ENCODE assay signal across 16 cellular contexts in the genomic region with DNA sequence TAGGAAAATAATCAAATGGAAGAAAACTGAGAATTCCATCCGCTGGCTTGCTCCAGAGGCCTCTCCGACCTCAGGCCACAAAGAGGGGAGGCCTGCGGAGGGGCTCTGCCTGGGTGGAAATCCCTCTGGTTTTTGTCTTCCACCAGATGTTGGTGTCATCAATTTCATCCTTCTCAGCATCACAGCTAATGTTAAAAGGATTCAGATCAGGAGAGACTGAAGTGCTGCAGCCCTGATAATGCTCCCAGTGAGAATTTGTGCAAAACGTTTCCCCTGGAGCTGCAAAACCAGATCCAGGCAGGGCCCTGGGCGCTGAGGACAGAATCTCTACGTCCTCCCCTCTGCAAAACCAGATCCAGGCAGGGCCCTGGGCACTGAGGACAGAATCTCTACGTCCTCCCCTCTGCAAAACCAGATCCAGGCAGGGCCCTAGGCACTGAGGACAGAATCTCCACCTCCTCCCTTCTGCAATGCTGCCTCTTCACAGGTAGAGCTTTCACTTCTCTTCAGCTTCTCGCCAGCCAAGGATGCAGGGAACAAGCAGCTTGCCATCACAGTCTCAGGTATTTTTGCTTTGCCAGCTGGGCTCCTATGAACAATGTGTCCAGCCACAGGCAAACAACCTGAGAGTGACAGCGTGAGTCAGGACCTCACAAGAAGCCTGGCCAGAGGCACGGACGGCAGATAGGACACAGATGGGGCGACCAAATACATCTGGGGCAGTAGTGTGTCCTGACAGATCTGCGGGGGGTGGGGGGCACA.
DNase-seq lines count a peak whose midpoint lies in the region; ATAC-seq and TF ChIP-seq lines count a peak whose summit lies in the region.
"Had no signal": no experiment of that assay in that cellular context is flagged by ENCODE, and none has a peak within 500 bp of the region (broad histone marks: within the 10 kb centered on the region; RNA-seq: fewer than 3 reads in every experiment).

No MANE protein-coding gene starts in this region.

- H3K4me1 ChIP-seq in SK-N-SH (ENCODE audit: control insufficient read depth in 1 of 2, insufficient read depth in 2 of 2, low read depth in 1 of 2, low read length in 1 of 2): peaks cover 0 to 58% of the 10 kb centered on the region in 2 experiments; a peak in 2 of 4 replicates
- H3K4me1 ChIP-seq in neuronal stem cell (ENCODE audit: control insufficient read depth in 2 of 2, insufficient read depth in 1 of 2, low read depth in 1 of 2, low read length in 2 of 2): no peaks in the 10 kb centered on the region

- H3K27ac ChIP-seq in SK-N-SH (ENCODE audit: low read depth in 2 of 2, low read length in 1 of 2): peak overlapping the region in 1 of 2 experiments; percentile 98; a peak in 2 of 4 replicates
- no peak overlapping the region for H3K27ac ChIP-seq in neuronal stem cell (replicated peaks; ENCODE audit: low read length)

- H3K4ac ChIP-seq in neuronal stem cell (ENCODE audit: low read length): no peak overlapping the region

- H3K4me2 ChIP-seq in SK-N-SH (no peak overlapping the region), neuronal stem cell (ENCODE audit: insufficient read depth, low read length, poor library complexity, severe bottlenecking) (no peak overlapping the region)
- H3K4me2 ChIP-seq: GM23338 had no signal

- H3K9me2 ChIP-seq in SK-N-SH: no peaks in the 10 kb centered on the region

- no peak overlapping the region for H3K18ac ChIP-seq in neuronal stem cell (ENCODE audit: low read length)

- no peak overlapping the region for H2BK15ac ChIP-seq in neuronal stem cell (ENCODE audit: low read length)

- H2AFZ ChIP-seq in SK-N-SH (ENCODE audit: low read depth) (no peak overlapping the region), neuronal stem cell (ENCODE audit: low read length) (peak overlapping the region; percentile 20)
- H2AFZ ChIP-seq: GM23338 had no signal

- ATAC-seq in SK-N-SH treated with all-trans-retinoic acid at 6 μM for 48 hours: no peak; the same call in 2 of the 3 replicates
- no peak for ATAC-seq in HG02884 (IDR thresholded peaks at IDR 0.05; ENCODE audit: unreplicated experiment)
- no peak for ATAC-seq in natural killer cell
- ATAC-seq: GM12878, GM23338 had no signal

- TF ChIP-seq EP300 in SK-N-SH (IDR thresholded peaks at IDR 0.05; ENCODE audit: borderline replicate concordance in 1 of 2, low read depth in 1 of 2, low read length in 1 of 2): peak in 1 of 2 experiments; percentile 68; a peak in 2 of 4 replicates

- no peaks in the 10 kb centered on the region for H3K4me1 Mint-ChIP-seq in natural killer cell
- H3K4me1 Mint-ChIP-seq: GM23338 had no signal

- H3K9me3 ChIP-seq in SK-N-SH: no peaks in the 10 kb centered on the region
- peaks cover 0 to 5% of the 10 kb centered on the region in 2 donors for H3K9me3 ChIP-seq in neuronal stem cell (replicated peaks in 1 of 2; ENCODE audit: control insufficient read depth in 2 of 2, insufficient read depth in 1 of 2, low read depth in 1 of 2, low read length in 2 of 2)

- no peak overlapping the region for H4K91ac ChIP-seq in neuronal stem cell (ENCODE audit: low read depth, low read length, poor library complexity)

- no peak overlapping the region for H2AK5ac ChIP-seq in neuronal stem cell (ENCODE audit: low read depth, low read length)

- H3K9ac ChIP-seq in SK-N-SH: no peak overlapping the region
- no peak overlapping the region for H3K9ac ChIP-seq in neuronal stem cell (ENCODE audit: low read depth, low read length, poor library complexity)

- no peak overlapping the region for H3K14ac ChIP-seq in neuronal stem cell (ENCODE audit: low read length)

- H3K27me3 ChIP-seq in SK-N-SH (ENCODE audit: insufficient read depth): no peaks in the 10 kb centered on the region
- H3K27me3 ChIP-seq in neuronal stem cell (ENCODE audit: control insufficient read depth in 3 of 3, insufficient read depth in 3 of 3, low read depth in 1 of 3, low read length in 3 of 3): no peaks in the 10 kb centered on the region

- DNase-seq in SK-N-SH: peak; percentile 86
- DNase-seq in RPMI8226: peak; percentile 14
- peak; percentile 48 for DNase-seq in islet precursor cell
- no peak for DNase-seq in neuronal stem cell (ENCODE audit: low spot score)
- no peak for DNase-seq in natural killer cell
- DNase-seq in superior temporal gyrus (ENCODE audit: extremely low spot score): no peak
- DNase-seq: 8988T; ACHN; Calu3; CD4-positive, alpha-beta T cell; DMS 273 treated with DMSO at 0.1 percent for 48 hours; H7 had no signal

- CTCF ChIA-PET in SK-N-SH (lab: Yijun Ruan, JAX): interaction anchor here (0.5 to 2.1 kb wide), 14 partner anchors 10 to 154 kb away, joined by 3 to 16 read pairs (median 3); no protein-coding TSS in a partner anchor

- H3F3A ChIP-seq in SK-N-SH (replicated peaks; ENCODE audit: insufficient read depth): no peaks in the 10 kb centered on the region

- H3K27me3 Mint-ChIP-seq in natural killer cell (ENCODE audit: low read depth in 2 of 2): peaks cover 15 to 23% of the 10 kb centered on the region in 2 donors
- H3K27me3 Mint-ChIP-seq: CD4-positive, alpha-beta T cell had no signal

- POLR2A ChIA-PET in SK-N-SH (lab: Yijun Ruan, JAX): interaction anchor here (0.6 kb wide), 1 partner anchor 338 kb away, joined by 4 read pairs; no protein-coding TSS in a partner anchor

- H3K4me3 Mint-ChIP-seq in natural killer cell: no peak overlapping the region
- H3K4me3 Mint-ChIP-seq: CD4-positive, alpha-beta T cell; GM23338 had no signal

- H3K23ac ChIP-seq in neuronal stem cell (ENCODE audit: low read depth, low read length, poor library complexity): no peak overlapping the region

- no peaks in the 10 kb centered on the region for H3K79me1 ChIP-seq in neuronal stem cell (ENCODE audit: low read depth, low read length)

- 25% methylated on average over 13 of the region's 13 CpGs for WGBS in SK-N-SH (ENCODE audit: low lambda C conversion rate)
- WGBS in neuronal stem cell (ENCODE audit: extremely low coverage in 2 of 2, insufficient read length in 2 of 2, insufficient replicate concordance in 1 of 2), 2 donors: no CpG with 5 or more reads among the region's 13 CpGs

- H4K20me1 ChIP-seq in SK-N-SH (ENCODE audit: insufficient read depth): no peaks in the 10 kb centered on the region

- H3K9me3 Mint-ChIP-seq in natural killer cell: no peaks in the 10 kb centered on the region
- H3K9me3 Mint-ChIP-seq: CD4-positive, alpha-beta T cell; GM23338 had no signal

- no peak; the same call in 1 of the 2 replicates for TF ChIP-seq RAD21 in SK-N-SH (IDR thresholded peaks at IDR 0.05; ENCODE audit: low read length)

- no peaks in the 10 kb centered on the region for H3K36me3 ChIP-seq in SK-N-SH (replicated peaks in 1 of 2; ENCODE audit: control insufficient read depth in 1 of 2, insufficient read depth in 2 of 2, low read length in 1 of 2)
- no peaks in the 10 kb centered on the region for H3K36me3 ChIP-seq in neuronal stem cell (replicated peaks in 1 of 2; ENCODE audit: control insufficient read depth in 2 of 2, insufficient read depth in 2 of 2, low read length in 2 of 2)

- H3K27ac Mint-ChIP-seq in natural killer cell: no peak overlapping the region
- H3K27ac Mint-ChIP-seq: CD4-positive, alpha-beta T cell; GM23338 had no signal

- intact Hi-C loops in natural killer cell (cut with micrococcal nuclease): no loop called here

- no peaks in the 10 kb centered on the region for H3K36me3 Mint-ChIP-seq in natural killer cell

- H2BK12ac ChIP-seq in neuronal stem cell (ENCODE audit: low read length): no peak overlapping the region

- H3K79me2 ChIP-seq in SK-N-SH (ENCODE audit: insufficient read depth): no peaks in the 10 kb centered on the region

- no peak overlapping the region for H4K8ac ChIP-seq in neuronal stem cell (ENCODE audit: low read depth, low read length)

- no peak overlapping the region for H2BK120ac ChIP-seq in neuronal stem cell (ENCODE audit: low read depth, low read length)

- no peak overlapping the region for H3K4me3 ChIP-seq in SK-N-SH (ENCODE audit: low read depth in 2 of 2, low read length in 1 of 2)
- H3K4me3 ChIP-seq in neuronal stem cell (ENCODE audit: low read length in 2 of 2): no peak overlapping the region
- H3K4me3 ChIP-seq: GM12878, GM23338 had no signal

- no peak for TF ChIP-seq CTCF in SK-N-SH (IDR thresholded peaks at IDR 0.05)
- TF ChIP-seq CTCF in natural killer cell (IDR thresholded peaks at IDR 0.05): no peak

- H2BK5ac ChIP-seq in neuronal stem cell (ENCODE audit: low read length): no peak overlapping the region

TF ChIP-seq in SK-N-SH, 30 proteins besides CTCF, POLR2A, EP300 and RAD21 (continues in another document):
- TF ChIP-seq EZH2phosphoT487 (IDR thresholded peaks at IDR 0.05; ENCODE audit: borderline replicate concordance, low read depth): no peak

TF ChIP-seq in SK-N-SH treated with all-trans-retinoic acid at 6 μM for 48 hours, 23 proteins besides CTCF, POLR2A, EP300 and RAD21 (continues in another document):
- no peak for TF ChIP-seq TCF4 (CRISPR knock-in tag; IDR thresholded peaks at IDR 0.05; ENCODE audit: borderline replicate concordance)
- no peak for TF ChIP-seq SNAI2 (CRISPR knock-in tag; IDR thresholded peaks at IDR 0.05)
- TF ChIP-seq, protein P1, sequence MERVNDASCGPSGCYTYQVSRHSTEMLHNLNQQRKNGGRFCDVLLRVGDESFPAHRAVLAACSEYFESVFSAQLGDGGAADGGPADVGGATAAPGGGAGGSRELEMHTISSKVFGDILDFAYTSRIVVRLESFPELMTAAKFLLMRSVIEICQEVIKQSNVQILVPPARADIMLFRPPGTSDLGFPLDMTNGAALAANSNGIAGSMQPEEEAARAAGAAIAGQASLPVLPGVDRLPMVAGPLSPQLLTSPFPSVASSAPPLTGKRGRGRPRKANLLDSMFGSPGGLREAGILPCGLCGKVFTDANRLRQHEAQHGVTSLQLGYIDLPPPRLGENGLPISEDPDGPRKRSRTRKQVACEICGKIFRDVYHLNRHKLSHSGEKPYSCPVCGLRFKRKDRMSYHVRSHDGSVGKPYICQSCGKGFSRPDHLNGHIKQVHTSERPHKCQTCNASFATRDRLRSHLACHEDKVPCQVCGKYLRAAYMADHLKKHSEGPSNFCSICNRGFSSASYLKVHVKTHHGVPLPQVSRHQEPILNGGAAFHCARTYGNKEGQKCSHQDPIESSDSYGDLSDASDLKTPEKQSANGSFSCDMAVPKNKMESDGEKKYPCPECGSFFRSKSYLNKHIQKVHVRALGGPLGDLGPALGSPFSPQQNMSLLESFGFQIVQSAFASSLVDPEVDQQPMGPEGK (CRISPR knock-in tag; IDR thresholded peaks at IDR 0.05; ENCODE audit: borderline replicate concordance): no peak
- TF ChIP-seq, protein P2, sequence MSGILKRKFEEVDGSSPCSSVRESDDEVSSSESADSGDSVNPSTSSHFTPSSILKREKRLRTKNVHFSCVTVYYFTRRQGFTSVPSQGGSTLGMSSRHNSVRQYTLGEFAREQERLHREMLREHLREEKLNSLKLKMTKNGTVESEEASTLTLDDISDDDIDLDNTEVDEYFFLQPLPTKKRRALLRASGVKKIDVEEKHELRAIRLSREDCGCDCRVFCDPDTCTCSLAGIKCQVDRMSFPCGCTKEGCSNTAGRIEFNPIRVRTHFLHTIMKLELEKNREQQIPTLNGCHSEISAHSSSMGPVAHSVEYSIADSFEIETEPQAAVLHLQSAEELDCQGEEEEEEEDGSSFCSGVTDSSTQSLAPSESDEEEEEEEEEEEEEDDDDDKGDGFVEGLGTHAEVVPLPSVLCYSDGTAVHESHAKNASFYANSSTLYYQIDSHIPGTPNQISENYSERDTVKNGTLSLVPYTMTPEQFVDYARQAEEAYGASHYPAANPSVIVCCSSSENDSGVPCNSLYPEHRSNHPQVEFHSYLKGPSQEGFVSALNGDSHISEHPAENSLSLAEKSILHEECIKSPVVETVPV (CRISPR knock-in tag; IDR thresholded peaks at IDR 0.05): no peak

Comparison
In these comparisons a context has a peak if more than half of its experiments do, and no peak if none do; other contexts are left out.
1. DNase-seq: peak in SK-N-SH (single experiment), RPMI8226 (single experiment) and islet precursor cell (single experiment); none in neuronal stem cell (single experiment), natural killer cell (single experiment) and superior temporal gyrus (single experiment).